In the genomic region with DNA sequence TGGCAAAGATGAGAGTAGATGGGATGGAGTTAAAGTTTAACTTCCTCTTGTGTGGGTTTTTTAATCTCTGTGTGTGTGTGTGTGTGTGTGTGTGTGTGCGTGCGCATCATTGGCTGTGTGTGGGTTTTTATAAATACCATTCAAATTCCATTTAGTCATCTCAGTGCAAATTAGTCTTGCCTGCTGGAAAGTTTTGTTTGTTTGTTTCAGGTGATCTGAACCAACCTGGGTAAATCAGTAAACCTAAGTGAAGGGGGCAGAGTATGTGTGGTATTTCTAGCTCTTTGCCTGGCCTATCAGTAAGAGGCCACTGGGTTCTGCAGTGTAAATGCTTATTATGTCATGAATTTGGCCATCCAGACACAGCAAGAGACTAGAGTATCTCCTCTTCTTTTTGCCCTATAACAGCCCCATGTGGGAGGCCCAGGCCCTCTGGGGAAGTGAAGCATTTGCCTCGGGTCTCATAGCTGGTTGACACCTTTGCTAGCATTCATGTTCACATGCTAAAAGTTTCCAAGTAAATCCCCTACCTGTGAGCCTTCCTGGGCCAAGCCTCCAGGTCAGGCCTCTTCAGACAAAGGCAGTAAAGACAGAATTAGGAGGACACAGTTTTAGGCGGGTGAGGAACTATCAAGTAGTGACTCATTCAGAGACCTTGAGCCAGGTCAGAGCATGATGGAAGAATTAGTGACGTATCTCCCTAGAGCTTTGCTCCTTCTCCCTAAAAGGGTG, we compare ENCODE assay signal across 7 cellular contexts. TPM values are rescaled to one million over a fixed set of nuclear protein-coding genes. Genes with fewer than 3 reads are reported as not detected.
DNase-seq lines count a peak whose midpoint lies in the region; ATAC-seq, FAIRE-seq and TF ChIP-seq lines count a peak whose summit lies in the region.

No MANE protein-coding gene starts in this region.

- no TSS peak for BruUV-seq in GM12878 (replicated peaks; lab: Mats Ljungman, UMichigan)

- no peak overlapping the region for H3K4me3 Mint-ChIP-seq in stimulated activated effector memory CD8-positive, alpha-beta T cell treated with anti-CD3 and anti-CD28 coated beads, Interleukin-12 subunit alpha, Interleukin-12 subunit beta, amount 100 ng/mL, for 72 hours

- RAD21 ChIA-PET in GM12878 (lab: Charles Lee; ENCODE audit: unreplicated experiment): interaction anchor here (0.8 to 6.6 kb wide), 11 partner anchors 9 to 397 kb away, joined by 3 to 139 read pairs (median 4); a partner anchor contains a TSS

- no peak for TF ChIP-seq CTCF in GM12878 (IDR thresholded peaks at IDR 0.05 in 2 of 3, conservative IDR thresholded peaks at IDR 0.05 in 1 of 3; ENCODE audit: control insufficient read depth in 2 of 3, extremely low read depth in 1 of 3, insufficient read depth in 1 of 3, low read depth in 3 of 3, low read length in 3 of 3)

- peaks cover 32% of the 10 kb centered on the region for H3K4me1 ChIP-seq in GM12878 (ENCODE audit: control insufficient read depth, insufficient read depth, low read length)

- H3K36me3 ChIP-seq in GM12878 (ENCODE audit: control insufficient read depth in 2 of 2, insufficient read depth in 2 of 2, low read length in 1 of 2): peaks cover 3 to 30% of the 10 kb centered on the region in 2 experiments; a peak in 3 of 4 replicates

- peaks cover 71% of the 10 kb centered on the region for H3K36me3 Mint-ChIP-seq in stimulated activated effector memory CD8-positive, alpha-beta T cell treated with anti-CD3 and anti-CD28 coated beads, Interleukin-12 subunit alpha, Interleukin-12 subunit beta, amount 100 ng/mL, for 72 hours

- H3K4me1 Mint-ChIP-seq in stimulated activated effector memory CD8-positive, alpha-beta T cell treated with anti-CD3 and anti-CD28 coated beads, Interleukin-12 subunit alpha, Interleukin-12 subunit beta, amount 100 ng/mL, for 72 hours: peaks cover 25% of the 10 kb centered on the region

- peak; percentile 90 for FAIRE-seq in GM12878 (lab: Jason Lieb, UNC)

- ATAC-seq in GM19025 (IDR thresholded peaks at IDR 0.05; ENCODE audit: low read depth, unreplicated experiment) (peak; percentile 68), HG03159 (IDR thresholded peaks at IDR 0.05; ENCODE audit: unreplicated experiment) (peak; percentile 74), GM12878 (peak; percentile 87)
- peak; percentile 45 for ATAC-seq in stimulated activated effector memory CD8-positive, alpha-beta T cell treated with anti-CD3 and anti-CD28 coated beads, Interleukin-12 subunit alpha, Interleukin-12 subunit beta, amount 100 ng/mL, for 72 hours

- WGBS in GM12878 (ENCODE audit: insufficient coverage, insufficient replicate concordance, low lambda C conversion rate, missing lambda C conversion rate): 19% methylated on average over 5 of the region's 5 CpGs

- POLR2A ChIA-PET in GM12878 (lab: Charles Lee): interaction anchor here (1.0 to 6.0 kb wide), 6 partner anchors 12 to 399 kb away, joined by 3 to 184 read pairs (median 4); a partner anchor contains a TSS

- CTCF ChIA-PET in GM12878 (lab: Yijun Ruan, JAX): interaction anchor here (0.7 to 6.2 kb wide), 10 partner anchors 9 to 415 kb away, joined by 4 to 63 read pairs (median 11); a partner anchor contains a TSS

- DNase-seq in GM12878 (ENCODE audit: low read depth, low spot score): peak; percentile 80
- no peak for DNase-seq in stimulated activated effector memory CD8-positive, alpha-beta T cell treated with anti-CD3 and anti-CD28 coated beads, Interleukin-12 subunit alpha, Interleukin-12 subunit beta, amount 100 ng/mL, for 72 hours (ENCODE audit: low spot score in 2 of 2)
- DNase-seq in SIG-M5 treated with dmso at 0.1 percent for 504 hours (lab: John Stamatoyannopoulos, UW; ENCODE audit: unreplicated experiment): no peak
- DNase-seq in COR-L47 (lab: John Stamatoyannopoulos, UW): no peak
- no peak for DNase-seq in NCI-H748 (lab: John Stamatoyannopoulos, UW; ENCODE audit: unreplicated experiment)

- H2AFZ ChIP-seq in GM12878 (ENCODE audit: control insufficient read depth, low read depth, low read length): no peak overlapping the region

- SMC1A ChIA-PET in GM12878 (lab: Charles Lee; ENCODE audit: uncharacterized antibody, unreplicated experiment): interaction anchor here (0.6 to 6.1 kb wide), 14 partner anchors 9 to 397 kb away, joined by 3 to 144 read pairs (median 4); a partner anchor contains a TSS

- peak; percentile 67 to 86; a peak in 2 of 4 replicates for TF ChIP-seq EP300 in GM12878 (IDR thresholded peaks at IDR 0.05; ENCODE audit: borderline replicate concordance in 1 of 2, control insufficient read depth in 1 of 2, low read depth in 2 of 2, low read length in 2 of 2)

- peak overlapping the region; percentile 77 for H3K27ac ChIP-seq in GM12878 (ENCODE audit: control insufficient read depth, insufficient read depth)

- TF ChIP-seq POLR2A in GM12878 (IDR thresholded peaks at IDR 0.05; ENCODE audit: low read depth, low read length): no peak

- no peaks in the 10 kb centered on the region; the same call in none of the 2 replicates for H3K79me2 ChIP-seq in GM12878 (ENCODE audit: control insufficient read depth, insufficient read depth, low read length)

- peak overlapping the region; percentile 23 for H3K27ac Mint-ChIP-seq in stimulated activated effector memory CD8-positive, alpha-beta T cell treated with anti-CD3 and anti-CD28 coated beads, Interleukin-12 subunit alpha, Interleukin-12 subunit beta, amount 100 ng/mL, for 72 hours

- peak overlapping the region; percentile 7; the same call in 1 of the 2 replicates for H3K4me3 ChIP-seq in GM12878

- no peak for TF ChIP-seq RAD21 in GM12878 (IDR thresholded peaks at IDR 0.05; ENCODE audit: insufficient read depth, low read depth, low read length)

- H3K9ac ChIP-seq in GM12878 (ENCODE audit: control insufficient read depth, insufficient read depth, low read length): peak overlapping the region; percentile 35; the same call in 1 of the 2 replicates

- peak overlapping the region; percentile 69 for H3K4me2 ChIP-seq in GM12878 (ENCODE audit: control insufficient read depth, insufficient read depth)

- in situ Hi-C loops in GM12878 (cut with MboI): no loop called here

- H3K27me3 ChIP-seq in GM12878 (replicated peaks in 1 of 2; ENCODE audit: control insufficient read depth in 2 of 2, insufficient read depth in 2 of 2, low read length in 1 of 2): no peaks in the 10 kb centered on the region

- intact Hi-C loops in GM12878 (cut with micrococcal nuclease; ENCODE audit: unreplicated experiment): loop anchor here (1.0 kb wide), 2 partner anchors 8 to 71 kb away; no protein-coding TSS in a partner anchor

- H4K20me1 ChIP-seq in GM12878 (ENCODE audit: control insufficient read depth, insufficient read depth): no peaks in the 10 kb centered on the region

- H3K9me3 ChIP-seq in GM12878 (replicated peaks; ENCODE audit: control insufficient read depth, insufficient read depth, low read length): no peaks in the 10 kb centered on the region

- no peaks in the 10 kb centered on the region for H3K9me3 Mint-ChIP-seq in stimulated activated effector memory CD8-positive, alpha-beta T cell treated with anti-CD3 and anti-CD28 coated beads, Interleukin-12 subunit alpha, Interleukin-12 subunit beta, amount 100 ng/mL, for 72 hours

RNA-seq across cellular contexts. Expression of a gene that starts 14.7 kb away (rescaled TPM):
- total RNA-seq in GM12878 (2013; cell fraction: nucleolus; rRNA removed): 258 and 277 TPM in 2 replicates
- total RNA-seq in GM12878 (2014; rRNA removed) (32.7 and 36.1 TPM in 2 replicates), GM12878 (2014; rRNA removed; fragmentation: Illumina TruSeq; extraction: Trizol) (25.0 and 25.2 TPM in 2 replicates), GM12878 (2021) (44.0 and 48.3 TPM in 2 replicates)
- 30.4 TPM for polyA plus RNA-seq in GM12878 (2011; ENCODE audit: low read depth)
- polyA plus RNA-seq in GM12878 (2011; rRNA removed) (78.6 and 87.4 TPM in 2 replicates), GM12878 (2014; fragmentation: Illumina TruSeq; extraction: Trizol) (36.3 and 37.1 TPM in 2 replicates), GM12878 (2014; fragmentation: Nextera tagmentation; extraction: Ambion mirVana) (10 to 100 TPM; 12.6 to 14.0 TPM), GM12878 (2014; rRNA removed) (31.3 and 32.3 TPM in 2 replicates), GM12878 (2016; fragmentation: Nextera tagmentation; extraction: Ambion mirVana) (10 to 100 TPM; 28.2 to 30.4 TPM)
- polyA plus RNA-seq in GM12878 (2011; cell fraction: cytosol; rRNA removed): 67.3 and 91.7 TPM in 2 replicates
- polyA plus RNA-seq in GM12878 (2011; cell fraction: nucleus; rRNA removed): 426 and 653 TPM in 2 replicates
- polyA plus RNA-seq in GM12878 (2012): 37.9 and 51.2 TPM in 2 replicates
- 74.4 and 79.5 TPM in 2 replicates for polyA minus RNA-seq in GM12878 (2011; rRNA and poly(A)+ RNA removed)
- polyA minus RNA-seq in GM12878 (2011; cell fraction: cytosol; rRNA and poly(A)+ RNA removed): 19.5 and 25.3 TPM in 2 replicates
- 94.9 and 97.4 TPM in 2 replicates for polyA minus RNA-seq in GM12878 (2011; cell fraction: nucleus; rRNA and poly(A)+ RNA removed)

RNA-seq across cellular contexts. Expression of a gene that starts 32.6 kb away (rescaled TPM):
- 4.3 and 4.5 TPM in 2 replicates for total RNA-seq in GM12878 (2013; cell fraction: nucleolus; rRNA removed)
- total RNA-seq in GM12878 (2014; rRNA removed) (9.4 and 12.4 TPM in 2 replicates), GM12878 (2014; rRNA removed; fragmentation: Illumina TruSeq; extraction: Trizol) (8.8 and 9.3 TPM in 2 replicates), GM12878 (2021) (11.4 and 11.9 TPM in 2 replicates)
- 3.9 TPM for polyA plus RNA-seq in GM12878 (2011; ENCODE audit: low read depth)
- polyA plus RNA-seq in GM12878 (2011; rRNA removed) (2.5 and 4.6 TPM in 2 replicates), GM12878 (2014; fragmentation: Illumina TruSeq; extraction: Trizol) (8.2 and 10.8 TPM in 2 replicates), GM12878 (2014; fragmentation: Nextera tagmentation; extraction: Ambion mirVana) (1 to 10 TPM; 2.6 to 5.1 TPM), GM12878 (2014; rRNA removed) (15.4 and 18.1 TPM in 2 replicates), GM12878 (2016; fragmentation: Nextera tagmentation; extraction: Ambion mirVana) (1 to 10 TPM; 7.2 to 7.8 TPM)
- polyA plus RNA-seq in GM12878 (2011; cell fraction: cytosol; rRNA removed): 5.6 and 5.9 TPM in 2 replicates
- polyA plus RNA-seq in GM12878 (2011; cell fraction: nucleus; rRNA removed): 53.6 and 57.2 TPM in 2 replicates
- 8.0 and 10.8 TPM in 2 replicates for polyA plus RNA-seq in GM12878 (2012)
- polyA minus RNA-seq in GM12878 (2011; rRNA and poly(A)+ RNA removed): 2.2 TPM in 2 replicates
- polyA minus RNA-seq in GM12878 (2011; cell fraction: cytosol; rRNA and poly(A)+ RNA removed): 1.3 and 1.6 TPM in 2 replicates
- 3.6 and 7.3 TPM in 2 replicates for polyA minus RNA-seq in GM12878 (2011; cell fraction: nucleus; rRNA and poly(A)+ RNA removed)
